ENCODE assay signal across 12 cellular contexts in genomic region chr10:62582098-62582705, GRCh38.
DNase-seq lines count a peak whose midpoint lies in the region; ATAC-seq and TF ChIP-seq lines count a peak whose summit lies in the region.
"Had no signal": no experiment of that assay in that cellular context is flagged by ENCODE, and none has a peak within 500 bp of the region (broad histone marks: within the 10 kb centered on the region; RNA-seq: fewer than 3 reads in every experiment).

No MANE protein-coding gene starts in this region.

- peak overlapping the region; percentile 10 to 75 for H3K27ac ChIP-seq in coronary artery
- H3K27ac ChIP-seq: KMS-11 had no signal

- no peak overlapping the region for H3K4me3 ChIP-seq in coronary artery
- H3K4me3 ChIP-seq: skin epidermis, tibial artery had no signal

- H3K36me3 Mint-ChIP-seq in nephron (ENCODE audit: low read depth), result no peaks in the 10 kb centered on the region

- no peaks in the 10 kb centered on the region for H3K27me3 Mint-ChIP-seq in nephron (ENCODE audit: low read depth)

- ATAC-seq in GM19467 (IDR thresholded peaks at IDR 0.05; ENCODE audit: unreplicated experiment), result no peak

- peak; percentile 56 for DNase-seq in A172 (ENCODE audit: low spot score)
- DNase-seq in OCI-M1 (lab: John Stamatoyannopoulos, UW), result peak; percentile 29
- no peak for DNase-seq in coronary artery (ENCODE audit: low spot score)
- no peak for DNase-seq in 8988T
- DNase-seq in GM19240 (ENCODE audit: insufficient read length, low spot score), result no peak
- DNase-seq in hypothalamus (lab: John Stamatoyannopoulos, UW), result no peak
- DNase-seq: activated CD4-positive, alpha-beta T cell treated with anti-CD3 and anti-CD28 coated beads, Interleukin-2, amount 50 U/mL, for 1 hour had no signal

- H3K9me3 Mint-ChIP-seq in nephron, result no peaks in the 10 kb centered on the region

- no peak for TF ChIP-seq CTCF in coronary artery (IDR thresholded peaks at IDR 0.05)
- TF ChIP-seq CTCF in nephron (IDR thresholded peaks at IDR 0.05; ENCODE audit: unreplicated experiment in 3 of 3), result no peak

- no peak overlapping the region for H3K4me3 Mint-ChIP-seq in nephron

- peaks cover 33% of the 10 kb centered on the region for H3K4me1 Mint-ChIP-seq in nephron

- H3K27ac Mint-ChIP-seq in nephron, result peak overlapping the region; percentile 87 to 99 (median 96)

Comparison
In these comparisons a context has a peak if more than half of its experiments do, and no peak if none do; other contexts are left out.
1. DNase-seq: peak in A172 (single experiment) and OCI-M1 (single experiment); none in coronary artery (single experiment), 8988T (single experiment), GM19240 (single experiment) and hypothalamus (0 of 51).